8 cellular contexts compared by ENCODE assay signal in the genomic region with DNA sequence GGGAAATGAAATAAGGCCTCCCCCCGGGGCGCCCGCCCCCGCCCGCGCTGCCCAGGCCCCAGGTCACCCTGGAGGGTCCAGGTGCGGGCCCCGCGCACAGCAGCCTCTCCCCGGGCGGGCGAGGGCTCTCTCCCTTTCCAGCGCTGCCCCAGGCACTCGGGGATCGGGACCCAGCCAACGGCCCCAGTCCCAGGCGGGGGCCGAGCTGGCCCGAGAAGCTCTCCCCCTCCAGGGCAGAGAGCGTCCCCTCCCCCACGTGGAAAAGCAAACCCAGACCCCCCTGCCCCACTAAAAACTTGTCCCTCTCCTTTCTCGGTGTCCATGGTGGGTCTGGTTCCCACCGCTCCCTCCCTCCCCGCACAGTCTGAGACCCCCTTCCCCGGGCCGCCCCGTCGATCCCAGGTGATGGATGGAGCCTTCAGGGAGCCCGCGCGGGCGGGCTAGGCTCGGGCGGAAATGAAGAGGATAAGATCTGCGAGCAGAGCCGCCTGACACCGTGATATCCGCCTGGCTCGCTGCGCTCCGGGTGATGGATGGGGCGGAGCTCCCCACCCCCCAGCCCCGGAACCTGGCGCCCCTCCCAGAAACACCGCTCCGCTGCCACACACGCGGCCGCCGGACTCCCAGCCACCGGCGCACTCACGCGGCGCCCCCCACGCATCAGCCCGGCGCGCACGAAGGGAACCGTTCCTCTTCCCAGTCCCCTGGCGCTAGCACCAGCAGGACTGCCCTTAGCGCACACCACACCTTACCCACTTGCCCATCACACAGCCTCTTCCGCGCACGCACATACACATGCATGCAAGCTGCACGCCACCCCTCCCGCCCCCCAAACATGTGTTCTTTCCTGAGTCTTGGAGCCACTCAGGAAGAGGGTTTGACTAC.
DNase-seq lines count a peak whose midpoint lies in the region; ATAC-seq and TF ChIP-seq lines count a peak whose summit lies in the region.

No MANE protein-coding gene starts in this region.

- no peaks in the 10 kb centered on the region for H3K79me2 ChIP-seq in neural progenitor cell (ENCODE audit: low read depth)

- no peaks in the 10 kb centered on the region for H3K27me3 Mint-ChIP-seq in CD4-positive, alpha-beta memory T cell
- H3K27me3 Mint-ChIP-seq in neural progenitor cell (ENCODE audit: insufficient read depth, low read depth), result peaks cover 28% of the 10 kb centered on the region

- CTCF ChIA-PET in CD4-positive, alpha-beta memory T cell (lab: Charles Lee; ENCODE audit: partially characterized antibody), result interaction anchor here (1.1 to 3.4 kb wide), 2 partner anchors 17 to 58 kb away, joined by 3 to 43 read pairs; no protein-coding TSS in a partner anchor

- peaks cover 34 to 54% (median 44%) of the 10 kb centered on the region in 4 donors for H3K4me1 Mint-ChIP-seq in CD4-positive, alpha-beta memory T cell
- H3K4me1 Mint-ChIP-seq in neural progenitor cell, result peaks cover 36% of the 10 kb centered on the region

- POLR2A ChIA-PET in CD4-positive, alpha-beta memory T cell (lab: Charles Lee; ENCODE audit: partially characterized antibody), result interaction anchor here (0.6 to 2.2 kb wide), 16 partner anchors 8 to 206 kb away, joined by 3 to 42 read pairs (median 4); a partner anchor contains a TSS

- H3K36me3 ChIP-seq in CD4-positive, alpha-beta memory T cell (ENCODE audit: insufficient read depth, low read length), result no peaks in the 10 kb centered on the region
- H3K36me3 ChIP-seq in neural progenitor cell (no peaks in the 10 kb centered on the region), thoracic aorta (no peaks in the 10 kb centered on the region)

- H3K4me1 ChIP-seq in CD4-positive, alpha-beta memory T cell (ENCODE audit: insufficient read depth, low read length), result peaks cover 40% of the 10 kb centered on the region
- peaks cover 17% of the 10 kb centered on the region for H3K4me1 ChIP-seq in neural progenitor cell
- peaks cover 0 to 16% of the 10 kb centered on the region in 2 donors for H3K4me1 ChIP-seq in thoracic aorta (ENCODE audit: control insufficient read depth in 1 of 2, low read depth in 2 of 2)

- peak overlapping the region; percentile 29 to 80 for H3K4me3 ChIP-seq in CD4-positive, alpha-beta memory T cell (ENCODE audit: low read length in 2 of 2)
- H3K4me3 ChIP-seq in epithelial cell of esophagus (ENCODE audit: low read length) (peak overlapping the region; percentile 49), neural progenitor cell (peak overlapping the region; percentile 68), thoracic aorta (peak overlapping the region; percentile 76)

- no peak for ATAC-seq in thoracic aorta (ENCODE audit: insufficient number of reproducible peaks, low FRiP score, low read depth)

- peaks cover 31% of the 10 kb centered on the region for H3F3A ChIP-seq in neural progenitor cell (ENCODE audit: low read depth)

- peak overlapping the region; percentile 86 to 96 (median 90) for H3K4me3 Mint-ChIP-seq in CD4-positive, alpha-beta memory T cell
- H3K4me3 Mint-ChIP-seq in neural progenitor cell, result peak overlapping the region; percentile 56

- H3K9me3 Mint-ChIP-seq in CD4-positive, alpha-beta memory T cell, result peaks cover 0 to 3% (median 0%) of the 10 kb centered on the region in 8 donors
- peaks cover under 1% of the 10 kb centered on the region for H3K9me3 Mint-ChIP-seq in neural progenitor cell

- peaks cover 6% of the 10 kb centered on the region for H4K20me1 ChIP-seq in neural progenitor cell (ENCODE audit: low read depth)

- DNase-seq in CD4-positive, alpha-beta memory T cell, result peak; percentile 76 to 84 (median 79)
- DNase-seq in GM20000 (ENCODE audit: low spot score) (peak; percentile 85), NCI-H1105 treated with DMSO at 0.1 percent for 48 hours (lab: John Stamatoyannopoulos, UW) (peak; percentile 35), epithelial cell of esophagus (ENCODE audit: low read depth) (peak; percentile 36), neural progenitor cell (ENCODE audit: low spot score) (peak; percentile 47), thoracic aorta (ENCODE audit: low spot score) (no peak), HPDE6-E6E7 (ENCODE audit: extremely low spot score) (no peak)
- DNase-seq in activated CD8-positive, alpha-beta memory T cell treated with anti-CD3 and anti-CD28 coated beads for 4 hours (ENCODE audit: low read depth in 2 of 2), result peak; percentile 43 to 53

- H3K4me2 ChIP-seq in neural progenitor cell, result peak overlapping the region; percentile 83

- H3K9ac ChIP-seq in neural progenitor cell, result no peak overlapping the region

- peak overlapping the region; percentile 89 for H3K27ac ChIP-seq in CD4-positive, alpha-beta memory T cell (ENCODE audit: low read depth, low read length)
- no peak overlapping the region for H3K27ac ChIP-seq in neural progenitor cell
- H3K27ac ChIP-seq in thoracic aorta, result peak overlapping the region in 1 of 2 donors; percentile 12

- no peaks in the 10 kb centered on the region for H3K9me3 ChIP-seq in CD4-positive, alpha-beta memory T cell (ENCODE audit: control insufficient read depth in 1 of 2, low read length in 2 of 2)
- H3K9me3 ChIP-seq in neural progenitor cell (ENCODE audit: low read depth) (no peaks in the 10 kb centered on the region), thoracic aorta (no peaks in the 10 kb centered on the region)

- H3K36me3 Mint-ChIP-seq in CD4-positive, alpha-beta memory T cell, result peaks cover 0 to 4% of the 10 kb centered on the region in 2 donors
- no peaks in the 10 kb centered on the region for H3K36me3 Mint-ChIP-seq in neural progenitor cell

- intact Hi-C loops in CD4-positive, alpha-beta memory T cell (cut with micrococcal nuclease), result loop anchor here (1.0 to 2.0 kb wide), 2 partner anchors 18 to 82 kb away; a partner anchor contains a TSS

- TF ChIP-seq CTCF in GM20000 (IDR thresholded peaks at IDR 0.05; ENCODE audit: extremely low read depth, missing control alignments) (no peak), epithelial cell of esophagus (IDR thresholded peaks at IDR 0.05; ENCODE audit: insufficient read depth, low read depth, low read length, missing control alignments) (no peak), neural progenitor cell (IDR thresholded peaks at IDR 0.05) (no peak), thoracic aorta (IDR thresholded peaks at IDR 0.05) (no peak)

- peak overlapping the region; percentile 72 to 97 (median 92) for H3K27ac Mint-ChIP-seq in CD4-positive, alpha-beta memory T cell
- peak overlapping the region; percentile 64 for H3K27ac Mint-ChIP-seq in neural progenitor cell

- H2AFZ ChIP-seq in neural progenitor cell (replicated peaks), result peak overlapping the region; percentile 86

- no peaks in the 10 kb centered on the region for H3K27me3 ChIP-seq in CD4-positive, alpha-beta memory T cell (ENCODE audit: insufficient read depth, low read length)
- H3K27me3 ChIP-seq in neural progenitor cell (peaks cover 75% of the 10 kb centered on the region), thoracic aorta (replicated peaks; ENCODE audit: insufficient read depth) (no peaks in the 10 kb centered on the region)

Comparison
In these comparisons a context has a peak if more than half of its experiments do, and no peak if none do; other contexts are left out.
1. DNase-seq: peak in CD4-positive, alpha-beta memory T cell (5 of 5), GM20000 (single experiment), NCI-H1105 treated with DMSO at 0.1 percent for 48 hours (single experiment), activated CD8-positive, alpha-beta memory T cell treated with anti-CD3 and anti-CD28 coated beads for 4 hours (2 of 2), epithelial cell of esophagus (single experiment) and neural progenitor cell (single experiment); none in thoracic aorta (single experiment) and HPDE6-E6E7 (single experiment).
2. Peak in every context shown above with its lines, with median percentiles within 50 percentile points of each other: H3K4me3 ChIP-seq.